In genomic region chr20:35821807-35822242, GRCh38 we compare ENCODE assay signal across 2 cellular contexts.
TF ChIP-seq lines count a peak whose summit lies in the region.

No MANE protein-coding gene starts in this region.

TF ChIP-seq in A549, 52 proteins besides CTCF, POLR2A, EP300 and RAD21 (continued from another document):
- TF ChIP-seq HEYL (CRISPR knock-in tag; IDR thresholded peaks at IDR 0.05) (no peak), FOSL2 (IDR thresholded peaks at IDR 0.05) (no peak), FOSL2 (CRISPR knock-in tag; IDR thresholded peaks at IDR 0.05) (peak; percentile 15; the same call in 1 of the 2 replicates), HOXA7 (CRISPR knock-in tag; IDR thresholded peaks at IDR 0.05) (no peak), FOXS1 (CRISPR knock-in tag; IDR thresholded peaks at IDR 0.05) (no peak), POLR2AphosphoS2 (conservative IDR thresholded peaks at IDR 0.05; ENCODE audit: low read length) (no peak), HOXB5 (CRISPR knock-in tag; IDR thresholded peaks at IDR 0.05) (no peak)
- TF ChIP-seq, protein P1, sequence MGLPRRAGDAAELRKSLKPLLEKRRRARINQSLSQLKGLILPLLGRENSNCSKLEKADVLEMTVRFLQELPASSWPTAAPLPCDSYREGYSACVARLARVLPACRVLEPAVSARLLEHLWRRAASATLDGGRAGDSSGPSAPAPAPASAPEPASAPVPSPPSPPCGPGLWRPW (IDR thresholded peaks at IDR 0.05): no peak

TF ChIP-seq in GM23338, 12 proteins besides CTCF, POLR2A, EP300 and RAD21 (continued from another document):
- TF ChIP-seq ZNF331 (CRISPR knock-in tag; IDR thresholded peaks at IDR 0.05; ENCODE audit: low read depth) (no peak), EZH2 (IDR thresholded peaks at IDR 0.05; ENCODE audit: low read depth, unreplicated experiment) (no peak), CREB1 (CRISPR knock-in tag; IDR thresholded peaks at IDR 0.05; ENCODE audit: low read depth) (no peak), POLR2AphosphoS5 (IDR thresholded peaks at IDR 0.05; ENCODE audit: low read depth) (no peak), STAT1 (IDR thresholded peaks at IDR 0.05; ENCODE audit: unreplicated experiment) (no peak)
